In the genomic region with DNA sequence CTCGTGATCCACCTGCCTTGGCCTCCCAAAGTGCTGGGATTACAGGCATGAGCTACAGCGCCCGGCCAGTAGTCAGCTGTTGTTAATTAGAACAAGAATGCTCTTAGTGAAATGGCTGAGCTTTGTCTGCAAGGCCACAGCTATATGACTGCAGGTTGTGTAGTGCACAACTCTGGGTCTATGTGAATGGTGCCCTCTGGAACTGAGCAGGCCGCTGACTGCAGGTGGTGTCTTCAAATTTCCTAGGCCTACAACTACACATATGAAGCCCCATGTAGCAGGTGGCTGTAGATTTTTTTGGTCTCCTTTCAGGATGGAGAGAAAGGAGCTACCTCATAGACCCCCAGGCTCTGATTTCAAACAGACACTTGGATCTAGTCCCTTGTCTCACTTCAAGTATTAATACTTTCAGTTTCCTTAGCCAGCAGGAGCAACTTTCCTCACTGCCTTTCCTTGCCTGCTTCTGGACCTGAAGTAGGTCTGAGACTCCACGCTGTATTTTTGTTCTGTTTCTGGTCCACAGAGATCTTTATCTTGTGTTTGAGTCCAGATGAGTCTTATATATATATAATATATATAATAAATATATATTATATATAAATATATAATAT, we compare ENCODE assay signal across 13 cellular contexts.
"Had no signal": no experiment of that assay in that cellular context is flagged by ENCODE, and none has a peak within 500 bp of the region (broad histone marks: within the 10 kb centered on the region; RNA-seq: fewer than 3 reads in every experiment).

No MANE protein-coding gene starts in this region.

- H3K4me3 Mint-ChIP-seq: activated T-cell treated with anti-CD3 and anti-CD28 coated beads, Interleukin-2, amount 50 U/mL, for 24 hours; natural killer cell had no signal

- H3K27ac Mint-ChIP-seq: activated T-cell treated with anti-CD3 and anti-CD28 coated beads, Interleukin-2, amount 50 U/mL, for 24 hours; natural killer cell had no signal

- DNase-seq: activated effector memory CD4-positive, alpha-beta T cell treated with Interleukin-2 at 50 U/mL for 16 hours; activated T-cell treated with anti-CD3 and anti-CD28 coated beads, Interleukin-2, amount 50 U/mL, for 24 hours; colonic mucosa; foreskin melanocyte; heart left ventricle; mammary epithelial cell; natural killer cell; posterior cingulate gyrus; stimulated activated CD4-positive, alpha-beta T cell treated with anti-CD3 and anti-CD28 coated beads, Interleukin-15, amount 100 ng/mL, for 24 hours; stimulated activated CD4-positive, alpha-beta T cell treated with anti-CD3 and anti-CD28 coated beads, Interleukin-4, amount 100 ng/mL, for 24 hours; stomach; T-helper 9 cell had no signal

- H3K4me1 Mint-ChIP-seq: natural killer cell had no signal

- H3K27ac ChIP-seq: colonic mucosa, heart left ventricle, stomach, thoracic aorta had no signal

- H3K4me1 ChIP-seq: colonic mucosa, heart left ventricle, stomach had no signal

- H3K9me3 ChIP-seq: colonic mucosa, stomach, thoracic aorta had no signal

- ATAC-seq: heart left ventricle, natural killer cell had no signal

- H3K27me3 ChIP-seq: colonic mucosa, heart left ventricle, stomach had no signal

- H3K27me3 Mint-ChIP-seq: activated T-cell treated with anti-CD3 and anti-CD28 coated beads, Interleukin-2, amount 50 U/mL, for 24 hours had no signal

- H3K36me3 ChIP-seq: colonic mucosa, thoracic aorta had no signal

- H3K36me3 Mint-ChIP-seq: natural killer cell had no signal

- H3K4me3 ChIP-seq: colonic mucosa, heart left ventricle, stomach, thoracic aorta had no signal

- H3K9me3 Mint-ChIP-seq: activated T-cell treated with anti-CD3 and anti-CD28 coated beads, Interleukin-2, amount 50 U/mL, for 24 hours had no signal
